Comparison of ENCODE assay signal across 15 cellular contexts in the genomic region with DNA sequence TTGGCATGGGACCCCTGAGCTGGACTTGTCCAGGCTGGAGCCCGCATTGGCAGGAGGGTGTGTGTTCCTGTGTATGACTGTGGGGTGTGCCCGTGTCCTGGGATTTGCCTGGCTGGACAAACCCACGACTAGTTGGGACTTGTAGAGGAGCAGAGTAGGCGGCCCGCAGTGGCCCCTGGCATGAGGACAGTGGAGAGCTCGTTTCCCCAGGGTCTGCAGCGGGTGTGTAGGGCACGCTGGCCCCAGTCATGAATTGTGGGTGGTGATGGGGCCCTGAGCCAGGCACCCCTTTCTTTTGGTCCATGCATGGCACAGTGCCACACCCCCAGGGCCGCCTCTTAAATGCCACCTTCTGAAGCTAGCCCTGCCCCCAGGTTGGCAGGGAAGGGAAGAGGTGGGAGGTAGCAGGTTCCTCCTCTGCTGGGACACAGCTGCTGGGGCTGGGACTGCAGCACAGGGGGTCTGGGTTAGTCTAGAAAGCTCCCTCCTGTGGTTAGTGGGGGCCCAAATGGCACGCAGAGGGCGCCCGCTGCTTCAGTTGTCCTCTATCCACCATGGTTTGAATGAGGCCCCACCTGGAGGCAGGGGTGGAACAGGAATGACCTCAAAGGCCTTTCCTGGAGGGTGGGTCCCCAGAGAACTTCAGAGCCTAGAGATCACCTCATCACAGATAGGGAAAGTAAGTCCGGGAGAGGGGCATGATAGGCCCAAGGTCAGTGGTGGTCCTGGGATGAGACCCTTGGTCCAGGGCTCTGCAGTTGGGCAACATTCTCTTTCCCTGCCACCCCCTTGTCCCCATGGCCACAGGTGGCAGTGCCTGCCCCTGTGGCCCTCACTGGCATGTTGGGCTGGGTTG. TPM values are rescaled to one million over a fixed set of nuclear protein-coding genes. Genes with fewer than 3 reads are reported as not detected.
A peak's percentile ranks its signal among the peaks of the same experiment; 100 is the strongest.
DNase-seq lines count a peak whose midpoint lies in the region; ATAC-seq and TF ChIP-seq lines count a peak whose summit lies in the region.
"Had no signal": no experiment of that assay in that cellular context is flagged by ENCODE, and none has a peak within 500 bp of the region (broad histone marks: within the 10 kb centered on the region; RNA-seq: fewer than 3 reads in every experiment).

No MANE protein-coding gene starts in this region.

- H3K4me3 Mint-ChIP-seq in endothelial cell (ENCODE audit: unreplicated experiment) = no peak overlapping the region
- H3K4me3 Mint-ChIP-seq: activated naive CD4-positive, alpha-beta T cell treated with anti-CD3 and anti-CD28 coated beads, Interleukin-2, amount 10 ng/mL, durations not matched to agents 7 days and 5 days; T-helper 1 cell treated with Interleukin-12 subunit alpha and Interleukin-12 subunit beta and Interleukin-4 antibody, amounts not matched to agents 30 μg/mL and 1 μg/mL, for 36 hours had no signal

- peak overlapping the region; percentile 8 for H2BK12ac ChIP-seq in neuronal stem cell (ENCODE audit: low read length)

- no CpG with 5 or more reads among the region's 13 CpGs for WGBS in neuronal stem cell (ENCODE audit: extremely low coverage in 2 of 2, insufficient read length in 2 of 2, insufficient replicate concordance in 1 of 2), 2 donors

- H3K23ac ChIP-seq in neuronal stem cell (ENCODE audit: low read depth, low read length, poor library complexity) = no peak overlapping the region

- H2BK5ac ChIP-seq in neuronal stem cell (ENCODE audit: low read length) = peak overlapping the region; percentile 90

- TF ChIP-seq CTCF in GM10266 (IDR thresholded peaks at IDR 0.05; ENCODE audit: control insufficient read depth, insufficient read depth, low read depth, missing control alignments) (no peak), endothelial cell (IDR thresholded peaks at IDR 0.05; ENCODE audit: unreplicated experiment) (no peak), brain microvascular endothelial cell (IDR thresholded peaks at IDR 0.05; ENCODE audit: low read depth, low read length, missing control alignments) (no peak)

- DNase-seq in GM10266 (ENCODE audit: extremely low spot score) (peak; percentile 42), NT2/D1 (ENCODE audit: low read depth, low spot score) (no peak), endothelial cell (ENCODE audit: low spot score) (no peak), neuronal stem cell (ENCODE audit: low spot score) (no peak), NCI-H1436 treated with DMSO at 0.1 percent for 48 hours (lab: John Stamatoyannopoulos, UW) (no peak), brain microvascular endothelial cell (no peak), GM03348 (ENCODE audit: low spot score) (no peak)
- DNase-seq: activated CD4-positive, alpha-beta T cell treated with anti-CD3 and anti-CD28 coated beads for 1 hour; activated CD8-positive, alpha-beta memory T cell treated with anti-CD3 and anti-CD28 coated beads, Interleukin-2, amount 50 U/mL, for 48 hours; activated naive CD4-positive, alpha-beta T cell treated with anti-CD3 and anti-CD28 coated beads, Interleukin-2, amount 10 ng/mL, durations not matched to agents 7 days and 5 days; NCI-H524; stimulated activated naive CD4-positive, alpha-beta T cell treated with Interleukin-2 at 50 U/mL for 16 hours had no signal

- H3K27me3 ChIP-seq in NT2/D1 (ENCODE audit: insufficient read depth, insufficient read length) = no peaks in the 10 kb centered on the region
- no peaks in the 10 kb centered on the region for H3K27me3 ChIP-seq in neuronal stem cell (ENCODE audit: control insufficient read depth in 3 of 3, insufficient read depth in 3 of 3, low read depth in 1 of 3, low read length in 3 of 3)
- no peaks in the 10 kb centered on the region for H3K27me3 ChIP-seq in brain microvascular endothelial cell (replicated peaks)

- in situ Hi-C loops in brain microvascular endothelial cell (cut with HindIII; ENCODE audit: low pct_ligation_motif_present, low sequenced_read_pairs) = no loop called here

- peaks cover 40% of the 10 kb centered on the region for H3K79me1 ChIP-seq in neuronal stem cell (ENCODE audit: low read depth, low read length)

- H3K27me3 Mint-ChIP-seq in endothelial cell (ENCODE audit: unreplicated experiment) = peaks cover 28% of the 10 kb centered on the region

- H3K4me1 ChIP-seq in NT2/D1 (ENCODE audit: insufficient read depth, insufficient read length) (peaks cover 50% of the 10 kb centered on the region), neuronal stem cell (ENCODE audit: control insufficient read depth in 2 of 2, insufficient read depth in 1 of 2, low read depth in 1 of 2, low read length in 2 of 2) (peaks cover 37 to 49% of the 10 kb centered on the region in 2 donors)

- H3K14ac ChIP-seq in neuronal stem cell (ENCODE audit: low read length) = no peak overlapping the region

- H3K27ac ChIP-seq in neuronal stem cell (replicated peaks; ENCODE audit: low read length) (peak overlapping the region; percentile 75), brain microvascular endothelial cell (no peak overlapping the region)

- no peaks in the 10 kb centered on the region for H3K9me3 Mint-ChIP-seq in endothelial cell (ENCODE audit: unreplicated experiment)
- H3K9me3 Mint-ChIP-seq: activated naive CD4-positive, alpha-beta T cell treated with anti-CD3 and anti-CD28 coated beads, Interleukin-2, amount 10 ng/mL, durations not matched to agents 7 days and 5 days; T-helper 1 cell treated with Interleukin-12 subunit alpha and Interleukin-12 subunit beta and Interleukin-4 antibody, amounts not matched to agents 30 μg/mL and 1 μg/mL, for 36 hours had no signal

- H3K27ac Mint-ChIP-seq in endothelial cell (ENCODE audit: unreplicated experiment) = peak overlapping the region; percentile 39
- H3K27ac Mint-ChIP-seq: activated naive CD4-positive, alpha-beta T cell treated with anti-CD3 and anti-CD28 coated beads, Interleukin-2, amount 10 ng/mL, durations not matched to agents 7 days and 5 days; T-helper 1 cell treated with Interleukin-12 subunit alpha and Interleukin-12 subunit beta and Interleukin-4 antibody, amounts not matched to agents 30 μg/mL and 1 μg/mL, for 36 hours had no signal

- H4K8ac ChIP-seq in neuronal stem cell (ENCODE audit: low read depth, low read length) = no peak overlapping the region

- peaks cover 18% of the 10 kb centered on the region for H3K36me3 Mint-ChIP-seq in endothelial cell (ENCODE audit: low read depth, unreplicated experiment)
- H3K36me3 Mint-ChIP-seq: activated naive CD4-positive, alpha-beta T cell treated with anti-CD3 and anti-CD28 coated beads, Interleukin-2, amount 10 ng/mL, durations not matched to agents 7 days and 5 days had no signal

- peak overlapping the region; percentile 39 for H3K4ac ChIP-seq in neuronal stem cell (ENCODE audit: low read length)

- H2AFZ ChIP-seq in neuronal stem cell (ENCODE audit: low read length) = no peak overlapping the region

- peak overlapping the region; percentile 75 for H2BK15ac ChIP-seq in neuronal stem cell (ENCODE audit: low read length)

- peak overlapping the region; percentile 28 for H4K91ac ChIP-seq in neuronal stem cell (ENCODE audit: low read depth, low read length, poor library complexity)

- peak overlapping the region; percentile 26 for H2AK5ac ChIP-seq in neuronal stem cell (ENCODE audit: low read depth, low read length)

- no peak overlapping the region for H3K4me3 ChIP-seq in NT2/D1 (ENCODE audit: insufficient read length, low read depth)
- H3K4me3 ChIP-seq in neuronal stem cell (ENCODE audit: low read length in 2 of 2) = peak overlapping the region in 1 of 2 donors; percentile 45
- H3K4me3 ChIP-seq in brain microvascular endothelial cell (ENCODE audit: low read depth, low read length) = no peak overlapping the region

- H3K18ac ChIP-seq in neuronal stem cell (ENCODE audit: low read length) = peak overlapping the region; percentile 92

- peak overlapping the region; percentile 61 for H2BK120ac ChIP-seq in neuronal stem cell (ENCODE audit: low read depth, low read length)

- ATAC-seq in GM19023 (IDR thresholded peaks at IDR 0.05; ENCODE audit: unreplicated experiment) = no peak

- no peak overlapping the region for H3K4me2 ChIP-seq in neuronal stem cell (ENCODE audit: insufficient read depth, low read length, poor library complexity, severe bottlenecking)

- H3K36me3 ChIP-seq in NT2/D1 (ENCODE audit: insufficient read depth, insufficient read length, low read length) = peaks cover 14% of the 10 kb centered on the region
- peaks cover 6 to 8% of the 10 kb centered on the region in 2 donors for H3K36me3 ChIP-seq in neuronal stem cell (replicated peaks in 1 of 2; ENCODE audit: control insufficient read depth in 2 of 2, insufficient read depth in 2 of 2, low read length in 2 of 2)
- H3K36me3 ChIP-seq in brain microvascular endothelial cell (replicated peaks) = no peaks in the 10 kb centered on the region

- peaks cover 20% of the 10 kb centered on the region for H3K4me1 Mint-ChIP-seq in endothelial cell (ENCODE audit: unreplicated experiment)

- no peaks in the 10 kb centered on the region for H3K9me3 ChIP-seq in NT2/D1 (ENCODE audit: insufficient read depth, low read length)
- H3K9me3 ChIP-seq in neuronal stem cell (replicated peaks in 1 of 2; ENCODE audit: control insufficient read depth in 2 of 2, insufficient read depth in 1 of 2, low read depth in 1 of 2, low read length in 2 of 2) = no peaks in the 10 kb centered on the region

- H3K9ac ChIP-seq in NT2/D1 (ENCODE audit: insufficient read length, low read depth) (peak overlapping the region; percentile 53), neuronal stem cell (ENCODE audit: low read depth, low read length, poor library complexity) (peak overlapping the region; percentile 53)

RNA-seq across cellular contexts. Expression of gene CROCC, which starts 4.1 kb away (rescaled TPM):
- 38.9 TPM for total RNA-seq in endothelial cell (ENCODE audit: unreplicated experiment)
- polyA plus RNA-seq in neuronal stem cell (2013, experiment 1 of 2) = 26.8 TPM
- 24.4 TPM for polyA plus RNA-seq in neuronal stem cell (2013, experiment 2 of 2)

RNA-seq across cellular contexts. Expression of gene RNU1-2, which starts 30.1 kb away (rescaled TPM):
- 3,428 TPM for total RNA-seq in endothelial cell (ENCODE audit: unreplicated experiment)
- 14.3 TPM for polyA plus RNA-seq in neuronal stem cell (2013, experiment 1 of 2)
- 15.9 TPM for polyA plus RNA-seq in neuronal stem cell (2013, experiment 2 of 2)

RNA-seq across cellular contexts. Expression of gene MFAP2, which starts 54.6 kb away (rescaled TPM):
- total RNA-seq in endothelial cell (ENCODE audit: unreplicated experiment) = 154 TPM
- polyA plus RNA-seq in neuronal stem cell (2013, experiment 1 of 2) = 244 TPM
- 239 TPM for polyA plus RNA-seq in neuronal stem cell (2013, experiment 2 of 2)
- total RNA-seq: mononuclear cell had no signal
